In genomic region chr20:20561841-20562240, GRCh38 we compare ENCODE assay signal across 23 cellular contexts.
A peak's percentile ranks its signal among the peaks of the same experiment; 100 is the strongest.
DNase-seq lines count a peak whose midpoint lies in the region; ATAC-seq, FAIRE-seq and TF ChIP-seq lines count a peak whose summit lies in the region.
"Had no signal": no experiment of that assay in that cellular context is flagged by ENCODE, and none has a peak within 500 bp of the region (broad histone marks: within the 10 kb centered on the region; RNA-seq: fewer than 3 reads in every experiment).

No MANE protein-coding gene starts in this region.

- POLR2A ChIA-PET in GM12878 (lab: Charles Lee): interaction anchor here (0.7 to 1.6 kb wide), 4 partner anchors 15 to 515 kb away, joined by 3 to 5 read pairs (median 3); no protein-coding TSS in a partner anchor

- H2AFZ ChIP-seq in GM12878 (ENCODE audit: control insufficient read depth, low read depth, low read length) (no peak overlapping the region), trophoblast cell (ENCODE audit: insufficient read depth, low read length, poor library complexity) (no peak overlapping the region)
- H2AFZ ChIP-seq: GM23338, parathyroid adenoma had no signal

- RAD21 ChIA-PET in GM12878 (lab: Charles Lee; ENCODE audit: unreplicated experiment): interaction anchor here (0.6 to 3.8 kb wide), 11 partner anchors 16 to 136 kb away, joined by 3 to 19 read pairs (median 4); no protein-coding TSS in a partner anchor

- TF ChIP-seq POLR2A in GM12878 (IDR thresholded peaks at IDR 0.05; ENCODE audit: low read depth, low read length) (no peak), breast epithelium (IDR thresholded peaks at IDR 0.05) (no peak), esophagus muscularis mucosa (IDR thresholded peaks at IDR 0.05; ENCODE audit: low read depth) (no peak)

- no peaks in the 10 kb centered on the region for H3K79me1 ChIP-seq in trophoblast cell (ENCODE audit: low read length)

- H3K14ac ChIP-seq in trophoblast cell (ENCODE audit: low read length): no peak overlapping the region

- no peak overlapping the region for H3K4ac ChIP-seq in trophoblast cell (ENCODE audit: low read depth, low read length)

- no peak overlapping the region for H4K91ac ChIP-seq in trophoblast cell (ENCODE audit: low read depth, low read length)

- BruUV-seq in GM12878 (replicated peaks; lab: Mats Ljungman, UMichigan): no TSS peak

- H3K36me3 ChIP-seq in GM12878 (ENCODE audit: control insufficient read depth in 2 of 2, insufficient read depth in 2 of 2, low read length in 1 of 2) (no peaks in the 10 kb centered on the region; a peak in 2 of 4 replicates), breast epithelium (no peaks in the 10 kb centered on the region), trophoblast cell (ENCODE audit: control insufficient read depth in 1 of 2, insufficient read depth in 2 of 2, low read length in 2 of 2) (no peaks in the 10 kb centered on the region), esophagus muscularis mucosa (peaks cover 0 to 29% (median 20%) of the 10 kb centered on the region in 4 donors)
- H3K36me3 ChIP-seq: brain microvascular endothelial cell, uterus had no signal

- H3K4me2 ChIP-seq in GM12878 (ENCODE audit: control insufficient read depth, insufficient read depth) (no peak overlapping the region), trophoblast cell (ENCODE audit: low read length) (no peak overlapping the region)
- H3K4me2 ChIP-seq: GM23338 had no signal

- no peaks in the 10 kb centered on the region for H3K79me2 ChIP-seq in GM12878 (ENCODE audit: control insufficient read depth, insufficient read depth, low read length)
- no peaks in the 10 kb centered on the region for H3K79me2 ChIP-seq in trophoblast cell (ENCODE audit: control insufficient read depth, insufficient read depth, low read length, poor library complexity)
- H3K79me2 ChIP-seq: parathyroid adenoma had no signal

- H3K27me3 ChIP-seq in GM12878 (replicated peaks in 1 of 2; ENCODE audit: control insufficient read depth in 2 of 2, insufficient read depth in 2 of 2, low read length in 1 of 2) (no peaks in the 10 kb centered on the region), breast epithelium (no peaks in the 10 kb centered on the region), trophoblast cell (ENCODE audit: insufficient read depth, low read length) (no peaks in the 10 kb centered on the region), esophagus muscularis mucosa (no peaks in the 10 kb centered on the region)
- H3K27me3 ChIP-seq: brain microvascular endothelial cell, left lung, right lobe of liver, suprapubic skin, uterus had no signal

- H2BK5ac ChIP-seq in trophoblast cell (ENCODE audit: low read depth, low read length, poor library complexity): no peak overlapping the region

- no peak overlapping the region for H2BK12ac ChIP-seq in trophoblast cell (ENCODE audit: low read length)

- in situ Hi-C loops in GM12878 (cut with MboI): no loop called here

- FAIRE-seq in GM18507 (lab: Jason Lieb, UNC) (peak; percentile 80), GM12878 (lab: Jason Lieb, UNC) (peak; percentile 75)
- FAIRE-seq: endometrium had no signal

- no peaks in the 10 kb centered on the region for H3K9me3 ChIP-seq in GM12878 (replicated peaks; ENCODE audit: control insufficient read depth, insufficient read depth, low read length)
- no peaks in the 10 kb centered on the region for H3K9me3 ChIP-seq in breast epithelium
- no peaks in the 10 kb centered on the region for H3K9me3 ChIP-seq in trophoblast cell (ENCODE audit: insufficient read depth, low read depth, low read length)
- H3K9me3 ChIP-seq in esophagus muscularis mucosa: no peaks in the 10 kb centered on the region
- H3K9me3 ChIP-seq: left lung, right lobe of liver, suprapubic skin, uterus had no signal

- DNase-seq in GM18507 (ENCODE audit: extremely low spot score, insufficient read length, low read depth) (no peak), GM12878 (ENCODE audit: low read depth, low spot score) (peak; percentile 33), breast epithelium (ENCODE audit: low spot score in 2 of 2) (no peak), trophoblast cell (no peak), esophagus muscularis mucosa (ENCODE audit: extremely low spot score) (no peak)
- no peak for DNase-seq in activated naive CD4-positive, alpha-beta T cell treated with anti-CD3 and anti-CD28 coated beads, Interleukin-2, amount 50 U/mL, for 16 hours
- DNase-seq: ACHN; activated CD4-positive, alpha-beta T cell treated with anti-CD3 and anti-CD28 coated beads for 1 hour; brain microvascular endothelial cell; cortex of kidney; head of caudate nucleus; left lung; natural killer cell; NCI-H1436; right lobe of liver; uterus had no signal

- no peaks in the 10 kb centered on the region for H4K20me1 ChIP-seq in GM12878 (ENCODE audit: control insufficient read depth, insufficient read depth)

- no peak overlapping the region for H3K23ac ChIP-seq in trophoblast cell (ENCODE audit: low read length)

- CTCF ChIA-PET in GM12878 (lab: Yijun Ruan, JAX): interaction anchor here (0.7 to 2.3 kb wide), 14 partner anchors 11 to 324 kb away, joined by 3 to 10 read pairs (median 3); no protein-coding TSS in a partner anchor

- ATAC-seq in GM19468 (IDR thresholded peaks at IDR 0.05; ENCODE audit: extremely low read depth, unreplicated experiment): peak; percentile 30
- ATAC-seq in HG02981 (IDR thresholded peaks at IDR 0.05; ENCODE audit: unreplicated experiment): peak; percentile 77
- peak; percentile 91 for ATAC-seq in GM12878
- ATAC-seq: activated T-helper 17 cell treated with anti-CD3 and anti-CD28 coated beads, Interleukin-2, amount 50 U/mL, for 72 hours; left lung; right lobe of liver had no signal

- TF ChIP-seq EP300 in GM12878 (IDR thresholded peaks at IDR 0.05; ENCODE audit: borderline replicate concordance in 1 of 2, control insufficient read depth in 1 of 2, low read depth in 2 of 2, low read length in 2 of 2): no peak
- TF ChIP-seq EP300 in esophagus muscularis mucosa (IDR thresholded peaks at IDR 0.05): no peak

- no peak for TF ChIP-seq CTCF in GM12878 (IDR thresholded peaks at IDR 0.05 in 2 of 3, conservative IDR thresholded peaks at IDR 0.05 in 1 of 3; ENCODE audit: control insufficient read depth in 2 of 3, extremely low read depth in 1 of 3, insufficient read depth in 1 of 3, low read depth in 3 of 3, low read length in 3 of 3)
- TF ChIP-seq CTCF in breast epithelium (IDR thresholded peaks at IDR 0.05): no peak
- TF ChIP-seq CTCF in esophagus muscularis mucosa (IDR thresholded peaks at IDR 0.05): no peak

- no peak for TF ChIP-seq RAD21 in GM12878 (IDR thresholded peaks at IDR 0.05; ENCODE audit: insufficient read depth, low read depth, low read length)

- SMC1A ChIA-PET in GM12878 (lab: Charles Lee; ENCODE audit: uncharacterized antibody, unreplicated experiment): interaction anchor here (0.6 to 5.1 kb wide), 19 partner anchors 8 to 321 kb away, joined by 3 to 47 read pairs (median 4); no protein-coding TSS in a partner anchor

- H3K4me3 ChIP-seq in GM12878 (no peak overlapping the region), breast epithelium (no peak overlapping the region), trophoblast cell (ENCODE audit: low read depth, low read length) (no peak overlapping the region), esophagus muscularis mucosa (no peak overlapping the region)
- H3K4me3 ChIP-seq: GM23338, left lung, right lobe of liver, suprapubic skin, uterus had no signal

- H3K4me1 ChIP-seq in GM12878 (ENCODE audit: control insufficient read depth, insufficient read depth, low read length) (peaks cover 16% of the 10 kb centered on the region; the same call in 1 of the 2 replicates), breast epithelium (no peaks in the 10 kb centered on the region), trophoblast cell (ENCODE audit: control insufficient read depth in 1 of 2, insufficient read depth in 2 of 2, low read length in 2 of 2) (no peaks in the 10 kb centered on the region), esophagus muscularis mucosa (no peaks in the 10 kb centered on the region)
- H3K4me1 ChIP-seq: left lung, parathyroid adenoma, suprapubic skin, uterus had no signal

- intact Hi-C loops in GM12878 (cut with micrococcal nuclease; ENCODE audit: unreplicated experiment) (loop anchor here (5.0 to 10.0 kb wide), 2 partner anchors 95 to 117 kb away; no protein-coding TSS in a partner anchor), breast epithelium (cut with DNase I; ENCODE audit: low total_unique reads) (no loop called here), esophagus muscularis mucosa (cut with DNase I) (no loop called here)

- no peak overlapping the region for H2BK120ac ChIP-seq in trophoblast cell (ENCODE audit: insufficient read depth, low read length, poor library complexity)

- H3K9ac ChIP-seq in GM12878 (ENCODE audit: control insufficient read depth, insufficient read depth, low read length): no peak overlapping the region
- H3K9ac ChIP-seq in trophoblast cell (ENCODE audit: low read length): no peak overlapping the region
- H3K9ac ChIP-seq: parathyroid adenoma had no signal

- no peak overlapping the region for H3K18ac ChIP-seq in trophoblast cell (ENCODE audit: low read length)

- H2AK5ac ChIP-seq in trophoblast cell (ENCODE audit: low read length): no peak overlapping the region

- 0 out of 2 replicates have a peak overlapping the region, but pooled peaks have one; percentile 37 for H3K27ac ChIP-seq in GM12878 (ENCODE audit: control insufficient read depth, insufficient read depth)
- H3K27ac ChIP-seq in breast epithelium: no peak overlapping the region
- H3K27ac ChIP-seq in trophoblast cell (ENCODE audit: low read depth, low read length): no peak overlapping the region
- H3K27ac ChIP-seq in esophagus muscularis mucosa (replicated peaks in 1 of 4): no peak overlapping the region
- H3K27ac ChIP-seq: brain microvascular endothelial cell, left lung, parathyroid adenoma, right lobe of liver, suprapubic skin, uterus had no signal

- no peak overlapping the region for H4K12ac ChIP-seq in trophoblast cell (ENCODE audit: low read depth, low read length)

- H4K8ac ChIP-seq in trophoblast cell (ENCODE audit: low read depth, low read length): no peak overlapping the region

TF ChIP-seq in GM12878, 131 proteins besides CTCF, POLR2A, EP300 and RAD21 (continues in another document):
- TF ChIP-seq RFX5 (IDR thresholded peaks at IDR 0.05; ENCODE audit: low read depth, low read length): no peak
- TF ChIP-seq SREBF1 (IDR thresholded peaks at IDR 0.05; ENCODE audit: low read length): no peak
- no peak for TF ChIP-seq JUNB (IDR thresholded peaks at IDR 0.05)
- no peak for TF ChIP-seq SIX5 (IDR thresholded peaks at IDR 0.05; ENCODE audit: low read depth, low read length, severe bottlenecking)

Comparison
In these comparisons a context has a peak if more than half of its experiments do, and no peak if none do; other contexts are left out.
1. ATAC-seq: peak in every context shown above with its lines; median percentile 91 in GM12878; 77 in HG02981; 30 in GM19468.